8 cellular contexts compared by ENCODE assay signal in the genomic region with DNA sequence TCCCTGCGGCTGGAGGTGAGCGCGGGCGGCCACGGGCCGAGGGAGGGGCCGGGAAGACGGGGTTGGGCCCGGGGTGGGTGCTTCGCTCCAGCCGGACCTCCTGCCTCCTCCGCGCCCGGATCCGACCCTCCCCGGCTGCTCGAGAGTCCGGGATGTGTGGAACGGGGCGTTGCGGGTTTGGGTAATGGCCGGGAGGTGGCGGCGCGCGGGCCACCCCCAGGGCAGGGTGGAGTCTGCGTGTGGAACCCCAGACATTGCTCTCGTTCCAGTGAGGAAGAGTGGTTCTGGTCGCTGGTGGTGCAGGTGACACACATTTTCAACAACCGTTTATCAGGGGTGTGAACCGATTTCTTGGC. TPM values are rescaled to one million over a fixed set of nuclear protein-coding genes. Genes with fewer than 3 reads are reported as not detected.
DNase-seq lines count a peak whose midpoint lies in the region; ATAC-seq, FAIRE-seq and TF ChIP-seq lines count a peak whose summit lies in the region.

No MANE protein-coding gene starts in this region.

- H3K9me3 ChIP-seq in PC-9 (ENCODE audit: insufficient read depth, low read depth), result no peaks in the 10 kb centered on the region
- no peaks in the 10 kb centered on the region for H3K9me3 ChIP-seq in kidney (ENCODE audit: control insufficient read depth in 1 of 2, low read length in 2 of 2)

- peaks cover 19% of the 10 kb centered on the region; the same call in 1 of the 2 replicates for H3F3A ChIP-seq in PC-9 (ENCODE audit: insufficient read depth, low read depth)

- H4K20me1 ChIP-seq in PC-9 (ENCODE audit: insufficient read depth), result peaks cover 8% of the 10 kb centered on the region

- BruUV-seq in PC-9 (replicated peaks; lab: Mats Ljungman, UMichigan), result TSS peak; percentile 44

- H3K27ac ChIP-seq in PC-9 (peak overlapping the region; percentile 79), brain microvascular endothelial cell (peak overlapping the region; percentile 95), kidney (ENCODE audit: low read depth in 2 of 2, low read length in 2 of 2) (peak overlapping the region; percentile 95 to 97)

- peak overlapping the region; percentile 92 for H2AFZ ChIP-seq in PC-9

- H3K4me1 ChIP-seq in PC-9 (replicated peaks; ENCODE audit: insufficient read depth) (peaks cover 17% of the 10 kb centered on the region), kidney (ENCODE audit: control insufficient read depth in 1 of 2, insufficient read depth in 1 of 2, low read depth in 1 of 2, low read length in 2 of 2) (peaks cover 16 to 25% of the 10 kb centered on the region in 2 donors)

- peak; percentile 18 for TF ChIP-seq CTCF in AG09319 (IDR thresholded peaks at IDR 0.05; ENCODE audit: low read depth, low read length)
- peak; percentile 32; the same call in 1 of the 2 replicates for TF ChIP-seq CTCF in PC-9 (conservative IDR thresholded peaks at IDR 0.05)
- TF ChIP-seq CTCF in brain microvascular endothelial cell (IDR thresholded peaks at IDR 0.05; ENCODE audit: low read depth, low read length, missing control alignments), result peak; percentile 51
- TF ChIP-seq CTCF in kidney (IDR thresholded peaks at IDR 0.05; ENCODE audit: borderline replicate concordance, extremely low read depth, insufficient read depth), result no peak

- in situ Hi-C loops in brain microvascular endothelial cell (cut with HindIII; ENCODE audit: low pct_ligation_motif_present, low sequenced_read_pairs), result no loop called here

- peaks cover 16% of the 10 kb centered on the region for H3K27me3 ChIP-seq in PC-9 (ENCODE audit: insufficient read depth, low read depth)
- no peaks in the 10 kb centered on the region for H3K27me3 ChIP-seq in brain microvascular endothelial cell (replicated peaks)

- H3K9ac ChIP-seq in kidney (ENCODE audit: low read length in 2 of 2), result peak overlapping the region; percentile 85 to 91

- H3K4me2 ChIP-seq in PC-9, result peak overlapping the region; percentile 96

- ATAC-seq in GM18508 (IDR thresholded peaks at IDR 0.05; ENCODE audit: insufficient read depth, unreplicated experiment) (peak; percentile 31), HG03025 (IDR thresholded peaks at IDR 0.05; ENCODE audit: low FRiP score, unreplicated experiment) (peak; percentile 46)

- H3K9me2 ChIP-seq in PC-9 (ENCODE audit: insufficient read depth), result no peaks in the 10 kb centered on the region

- intact Hi-C loops in PC-9 (cut with micrococcal nuclease; ENCODE audit: unreplicated experiment) (loop anchor here (1.0 to 5.0 kb wide), 3 partner anchors 68 to 437 kb away; partner anchors contain the start of gene ANKRD10), kidney (cut with DNase I) (no loop called here)

- peaks cover 41% of the 10 kb centered on the region for H3K79me2 ChIP-seq in PC-9 (ENCODE audit: low read depth)

- H3K4me3 ChIP-seq in PC-9, result peak overlapping the region; percentile 89
- peak overlapping the region; percentile 70 for H3K4me3 ChIP-seq in brain microvascular endothelial cell (ENCODE audit: low read depth, low read length)
- peak overlapping the region; percentile 87 to 91 for H3K4me3 ChIP-seq in kidney (ENCODE audit: low read length in 2 of 2)

- no peak for FAIRE-seq in kidney (lab: Jason Lieb, UNC)

- POLR2A ChIA-PET in PC-9 (lab: Charles Lee; ENCODE audit: unreplicated experiment), result no interaction called here

- H3K36me3 ChIP-seq in PC-9 (ENCODE audit: low read depth), result 0 out of 2 replicates have a peak, but pooled peaks cover 1% of the 10 kb centered on the region
- H3K36me3 ChIP-seq in brain microvascular endothelial cell (replicated peaks), result no peaks in the 10 kb centered on the region
- no peaks in the 10 kb centered on the region for H3K36me3 ChIP-seq in kidney (ENCODE audit: control insufficient read depth in 1 of 2, insufficient read depth in 2 of 2, low read length in 2 of 2)

- CTCF ChIA-PET in PC-9 (lab: Charles Lee), result no interaction called here

- DNase-seq in AG09319 (ENCODE audit: extremely low read depth, low read depth) (no peak), PC-9 (peak; percentile 44 to 54), brain microvascular endothelial cell (peak; percentile 26), kidney (no peak), OCI-M2 (lab: John Stamatoyannopoulos, UW; ENCODE audit: unreplicated experiment) (no peak)
- DNase-seq in stimulated activated CD8-positive, alpha-beta memory T cell treated with anti-CD3 and anti-CD28 coated beads, Interleukin-12 subunit alpha, Interleukin-12 subunit beta, amount 100 ng/mL, for 1 hour (ENCODE audit: low read depth), result peak; percentile 20

RNA-seq across cellular contexts. Expression of gene ARHGEF7, which starts 38.8 kb away (rescaled TPM):
- total RNA-seq in PC-9 (2021) (37.0 and 38.5 TPM in 2 replicates), kidney (56.4 TPM)
- 17.9 TPM for polyA plus RNA-seq in kidney (ENCODE audit: insufficient read depth, low read depth, low replicate concordance)

Comparison
In these comparisons a context has a peak if more than half of its experiments do, and no peak if none do; other contexts are left out.
1. DNase-seq: peak in PC-9 (2 of 2), brain microvascular endothelial cell (single experiment) and stimulated activated CD8-positive, alpha-beta memory T cell treated with anti-CD3 and anti-CD28 coated beads, Interleukin-12 subunit alpha, Interleukin-12 subunit beta, amount 100 ng/mL, for 1 hour (single experiment); none in AG09319 (single experiment), kidney (single experiment) and OCI-M2 (single experiment).
2. Peak in every context shown above with its lines, with median percentiles within 50 percentile points of each other: H3K27ac ChIP-seq and H3K4me3 ChIP-seq.